1 cellular context compared by ENCODE assay signal in genomic region chr3:33936171-33936920, GRCh38.
TF ChIP-seq lines count a peak whose summit lies in the region.

No MANE protein-coding gene starts in this region.

TF ChIP-seq in K562, 482 proteins besides CTCF, POLR2A, EP300 and RAD21 (continued from another document and continues in another):
- no peak for TF ChIP-seq GMEB1 (CRISPR knock-in tag; IDR thresholded peaks at IDR 0.05)
- no peak for TF ChIP-seq POLR2G (IDR thresholded peaks at IDR 0.05; ENCODE audit: low read depth, low read length)
- no peak for TF ChIP-seq ZNF583 (CRISPR knock-in tag; IDR thresholded peaks at IDR 0.05)
- TF ChIP-seq SMAD4 (CRISPR knock-in tag; conservative IDR thresholded peaks at IDR 0.05): 0 out of 2 replicates have a peak, but pooled peaks have one; percentile 67
- TF ChIP-seq HCFC1 (IDR thresholded peaks at IDR 0.05; ENCODE audit: low read depth, low read length): 0 out of 2 replicates have a peak, but pooled peaks have one; percentile 6
- no peak for TF ChIP-seq ZNF57 (CRISPR knock-in tag; IDR thresholded peaks at IDR 0.05)
- peak; percentile 21; the same call in 1 of the 2 replicates for TF ChIP-seq ZSCAN32 (CRISPR knock-in tag; IDR thresholded peaks at IDR 0.05)
- TF ChIP-seq SAP30 (IDR thresholded peaks at IDR 0.05; ENCODE audit: borderline replicate concordance, insufficient read depth, low read depth, low read length, poor library complexity, severe bottlenecking): no peak
- TF ChIP-seq THRA (IDR thresholded peaks at IDR 0.05): no peak
- no peak for TF ChIP-seq ZNF780A (CRISPR knock-in tag; IDR thresholded peaks at IDR 0.05)
- peak; percentile 72; the same call in 1 of the 2 replicates for TF ChIP-seq FOXP1 (CRISPR knock-in tag; IDR thresholded peaks at IDR 0.05)
- TF ChIP-seq RCOR1 (IDR thresholded peaks at IDR 0.05; ENCODE audit: borderline replicate concordance in 1 of 2, low read depth in 2 of 2, low read length in 2 of 2): peak; percentile 32 to 88; a peak in 3 of 4 replicates
- TF ChIP-seq KDM1A (IDR thresholded peaks at IDR 0.05): peak; percentile 33 to 71; a peak in 3 of 4 replicates
- TF ChIP-seq ZBTB8A (IDR thresholded peaks at IDR 0.05; ENCODE audit: partially characterized antibody): no peak
- TF ChIP-seq ZNF511 (CRISPR knock-in tag; IDR thresholded peaks at IDR 0.05): no peak
- TF ChIP-seq RNF2 (IDR thresholded peaks at IDR 0.05): no peak
- no peak for TF ChIP-seq RBM17 (IDR thresholded peaks at IDR 0.05; ENCODE audit: borderline replicate concordance, low read depth, low read length)
- TF ChIP-seq RNF219 (CRISPR knock-in tag; IDR thresholded peaks at IDR 0.05): no peak
- no peak for TF ChIP-seq BRD4 (IDR thresholded peaks at IDR 0.05)
- TF ChIP-seq TGIF2 (CRISPR knock-in tag; IDR thresholded peaks at IDR 0.05): no peak
- no peak for TF ChIP-seq E2F5 (CRISPR knock-in tag; IDR thresholded peaks at IDR 0.05)
- no peak for TF ChIP-seq JUNB (CRISPR knock-in tag; conservative IDR thresholded peaks at IDR 0.05)
- no peak for TF ChIP-seq FUS (optimal IDR thresholded peaks at IDR 0.05; ENCODE audit: low read depth, low read length)
- no peak for TF ChIP-seq PRPF4 (IDR thresholded peaks at IDR 0.05; ENCODE audit: insufficient read depth, low read depth, low read length, poor library complexity, severe bottlenecking)
- no peak for TF ChIP-seq CCNT2 (IDR thresholded peaks at IDR 0.05; ENCODE audit: borderline replicate concordance, extremely low read depth, insufficient read length, low read depth, low read length)
- no peak for TF ChIP-seq ZNF398 (CRISPR knock-in tag; IDR thresholded peaks at IDR 0.05)
- no peak for TF ChIP-seq NFIX (CRISPR knock-in tag; IDR thresholded peaks at IDR 0.05; ENCODE audit: low read depth)
- no peak for TF ChIP-seq HDAC8 (tag; IDR thresholded peaks at IDR 0.05)
- TF ChIP-seq NCOR1 (IDR thresholded peaks at IDR 0.05): peak; percentile 90
- no peak for TF ChIP-seq MITF (IDR thresholded peaks at IDR 0.05)
- no peak for TF ChIP-seq RFX1 (IDR thresholded peaks at IDR 0.05)
- TF ChIP-seq MYNN (IDR thresholded peaks at IDR 0.05): peak; percentile 54; the same call in 1 of the 2 replicates
- no peak for TF ChIP-seq MYNN (CRISPR knock-in tag; IDR thresholded peaks at IDR 0.05)
- TF ChIP-seq ZNF589 (CRISPR knock-in tag; IDR thresholded peaks at IDR 0.05; ENCODE audit: low read depth): no peak
- no peak for TF ChIP-seq E4F1 (CRISPR knock-in tag; IDR thresholded peaks at IDR 0.05; ENCODE audit: borderline replicate concordance)
- peak; percentile 62; the same call in 1 of the 2 replicates for TF ChIP-seq ARID3A (IDR thresholded peaks at IDR 0.05; ENCODE audit: borderline replicate concordance, low read depth, low read length)
- no peak for TF ChIP-seq SREBF2 (CRISPR knock-in tag; IDR thresholded peaks at IDR 0.05)
